In the genomic region with DNA sequence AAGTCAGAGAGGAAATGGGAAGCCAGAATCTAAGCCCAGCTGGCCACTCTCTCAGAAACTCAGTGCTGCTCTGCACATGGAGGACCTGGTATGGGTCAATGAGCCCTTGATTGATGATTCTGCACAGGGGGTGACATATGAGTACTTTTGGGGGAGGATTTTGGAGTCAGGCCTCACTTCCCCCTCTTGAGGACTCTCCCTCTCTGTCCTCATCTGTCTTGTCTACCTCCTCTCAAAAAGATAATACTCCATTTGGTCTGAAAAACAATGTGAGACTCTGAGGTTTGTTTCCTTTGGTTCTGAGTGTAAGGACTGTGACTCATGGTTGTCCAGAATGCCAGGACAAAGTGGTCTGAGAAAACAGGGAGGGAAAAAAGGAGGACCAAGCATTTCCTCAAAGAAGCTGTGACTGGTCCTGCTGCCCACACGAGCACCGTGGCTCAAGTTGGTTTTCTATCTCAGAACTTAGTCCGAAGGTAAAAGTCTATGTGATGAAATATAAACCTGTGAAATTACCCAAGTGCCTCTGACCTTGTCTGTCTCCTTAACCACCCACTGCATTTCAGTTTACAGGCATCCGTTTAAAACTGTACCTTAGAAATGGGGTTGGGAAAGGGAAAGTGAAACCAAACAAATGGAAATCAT, we compare ENCODE assay signal across 8 cellular contexts. TPM values are rescaled to one million over a fixed set of nuclear protein-coding genes. Genes with fewer than 3 reads are reported as not detected.
DNase-seq lines count a peak whose midpoint lies in the region; ATAC-seq and TF ChIP-seq lines count a peak whose summit lies in the region.

No MANE protein-coding gene starts in this region.

- H3K27me3 Mint-ChIP-seq in HFFc6 (ENCODE audit: insufficient read depth): no peaks in the 10 kb centered on the region
- no peaks in the 10 kb centered on the region for H3K27me3 Mint-ChIP-seq in naive thymus-derived CD8-positive, alpha-beta T cell

- peaks cover 11% of the 10 kb centered on the region for H3K36me3 Mint-ChIP-seq in HFFc6 (ENCODE audit: low read depth)
- H3K36me3 Mint-ChIP-seq in naive thymus-derived CD8-positive, alpha-beta T cell: peaks cover 0 to 14% (median 5%) of the 10 kb centered on the region in 3 donors

- peak; percentile 14 to 43 for ATAC-seq in naive thymus-derived CD8-positive, alpha-beta T cell
- no peak for ATAC-seq in GM21423 (IDR thresholded peaks at IDR 0.05; ENCODE audit: unreplicated experiment)
- no peak for ATAC-seq in HG03095 (IDR thresholded peaks at IDR 0.05; ENCODE audit: unreplicated experiment)

- peaks cover 9% of the 10 kb centered on the region; the same call in 1 of the 2 replicates for H3K9me3 Mint-ChIP-seq in HFFc6
- peaks cover 0 to 9% (median 2%) of the 10 kb centered on the region in 9 donors for H3K9me3 Mint-ChIP-seq in naive thymus-derived CD8-positive, alpha-beta T cell

- H3K9me3 ChIP-seq in SJSA1 (replicated peaks): no peaks in the 10 kb centered on the region
- H3K9me3 ChIP-seq in duodenal mucosa (ENCODE audit: control insufficient read depth in 1 of 2, low read length in 2 of 2): no peaks in the 10 kb centered on the region

- peak overlapping the region; percentile 98 for H3K27ac Mint-ChIP-seq in HFFc6
- H3K27ac Mint-ChIP-seq in naive thymus-derived CD8-positive, alpha-beta T cell: peak overlapping the region; percentile 93 to 100 (median 97)

- H3K36me3 ChIP-seq in SJSA1 (no peaks in the 10 kb centered on the region), duodenal mucosa (ENCODE audit: control insufficient read depth in 1 of 2, insufficient read depth in 2 of 2, low read length in 2 of 2) (peaks cover 0 to 3% of the 10 kb centered on the region in 2 donors)

- TF ChIP-seq CTCF in HFFc6 (IDR thresholded peaks at IDR 0.05): no peak

- POLR2A ChIA-PET in naive thymus-derived CD8-positive, alpha-beta T cell (lab: Charles Lee): interaction anchor here (0.6 to 9.4 kb wide), 4 partner anchors 9 to 215 kb away, joined by 3 to 129 read pairs (median 10); a partner anchor contains a TSS

- H3K4me3 Mint-ChIP-seq in HFFc6: peak overlapping the region; percentile 91
- H3K4me3 Mint-ChIP-seq in naive thymus-derived CD8-positive, alpha-beta T cell: peak overlapping the region; percentile 74 to 92 (median 84)

- H3K9ac ChIP-seq in duodenal mucosa (ENCODE audit: low read depth in 1 of 2, low read length in 2 of 2): peak overlapping the region; percentile 18 to 61

- peak overlapping the region; percentile 41 for H3K4me3 ChIP-seq in SJSA1
- peak overlapping the region; percentile 62 to 70 for H3K4me3 ChIP-seq in duodenal mucosa (ENCODE audit: low read depth in 1 of 2, low read length in 2 of 2)

- peak; percentile 77 for DNase-seq in EL
- peak; percentile 61 for DNase-seq in HFFc6
- DNase-seq in SJSA1 (ENCODE audit: low read depth in 1 of 2, low spot score in 2 of 2): peak in 1 of 2 experiments; percentile 75
- DNase-seq in naive thymus-derived CD8-positive, alpha-beta T cell: peak in 3 of 10 donors; percentile 44 to 66 (median 62)
- DNase-seq in NCI-H1694 treated with DMSO at 0.1 percent for 48 hours (lab: John Stamatoyannopoulos, UW): no peak

- H3K27ac ChIP-seq in SJSA1 (peak overlapping the region; percentile 91), duodenal mucosa (ENCODE audit: low read depth, low read length) (peak overlapping the region; percentile 76)

- H3K4me1 ChIP-seq in SJSA1 (replicated peaks): peaks cover 18% of the 10 kb centered on the region
- H3K4me1 ChIP-seq in duodenal mucosa (ENCODE audit: control insufficient read depth in 1 of 2, insufficient read depth in 2 of 2, low read length in 2 of 2): peaks cover 39 to 45% of the 10 kb centered on the region in 2 donors

- no peaks in the 10 kb centered on the region for H3K27me3 ChIP-seq in SJSA1 (replicated peaks)
- no peaks in the 10 kb centered on the region for H3K27me3 ChIP-seq in duodenal mucosa (ENCODE audit: control insufficient read depth in 1 of 2, insufficient read depth in 2 of 2, low read length in 2 of 2)

- peaks cover 50% of the 10 kb centered on the region for H3K4me1 Mint-ChIP-seq in HFFc6 (ENCODE audit: low read depth)
- H3K4me1 Mint-ChIP-seq in naive thymus-derived CD8-positive, alpha-beta T cell: peaks cover 43 to 93% (median 84%) of the 10 kb centered on the region in 4 donors

RNA-seq across cellular contexts. Expression of a gene that starts 11.1 kb away (rescaled TPM):
- total RNA-seq in HFFc6 (2021; fragmentation: NEBNext Ultra II Directional; extraction: Animal tissue kit (Norgen Biotek cat#: 25700)): 1 to 10 TPM; 4.6 to 6.1 (median 5.8) TPM
- total RNA-seq in SJSA1 (2014; rRNA removed; shearing (Covaris generic)): 2.7 and 5.9 TPM in 2 replicates
- 10 to 100 TPM; 43.9 to 44.8 TPM for total RNA-seq in naive thymus-derived CD8-positive, alpha-beta T cell
- 10 to 100 TPM in 2 of 3 donors, 1 to 10 TPM in 1; 4.5 to 13.0 (median 10.1) TPM for polyA plus RNA-seq in naive thymus-derived CD8-positive, alpha-beta T cell

Comparison
In these comparisons a context has a peak if more than half of its experiments do, and no peak if none do; other contexts are left out.
1. ATAC-seq: peak in naive thymus-derived CD8-positive, alpha-beta T cell (2 of 2); none in GM21423 (single experiment) and HG03095 (single experiment).